ENCODE assay signal across 9 cellular contexts in genomic region chr1:33342041-33342723, GRCh38. TPM values are rescaled to one million over a fixed set of nuclear protein-coding genes. Genes with fewer than 3 reads are reported as not detected.
A peak's percentile ranks its signal among the peaks of the same experiment; 100 is the strongest.
DNase-seq lines count a peak whose midpoint lies in the region; ATAC-seq and TF ChIP-seq lines count a peak whose summit lies in the region.
"Had no signal": no experiment of that assay in that cellular context is flagged by ENCODE, and none has a peak within 500 bp of the region (broad histone marks: within the 10 kb centered on the region; RNA-seq: fewer than 3 reads in every experiment).

No MANE protein-coding gene starts in this region.

- WGBS in esophagus squamous epithelium, 2 donors, result 19 to 20% methylated on average over 4 to 7 of the region's 7 CpGs

- no peaks in the 10 kb centered on the region for H3K27me3 Mint-ChIP-seq in activated T-helper 17 cell treated with anti-CD3 and anti-CD28 coated beads, Interleukin-2, amount 50 U/mL, for 72 hours
- H3K27me3 Mint-ChIP-seq: activated naive CD4-positive, alpha-beta T cell treated with anti-CD3 and anti-CD28 coated beads, Interleukin-2, amount 50 U/mL, for 24 hours had no signal

- H3K9me3 Mint-ChIP-seq in activated T-helper 17 cell treated with anti-CD3 and anti-CD28 coated beads, Interleukin-2, amount 50 U/mL, for 72 hours, result no peaks in the 10 kb centered on the region
- H3K9me3 Mint-ChIP-seq: activated naive CD4-positive, alpha-beta T cell treated with anti-CD3 and anti-CD28 coated beads, Interleukin-2, amount 50 U/mL, for 24 hours had no signal

- H3K27ac ChIP-seq in Peyer's patch (peak overlapping the region; percentile 50 to 100 (median 74)), esophagus squamous epithelium (peak overlapping the region; percentile 78 to 99 (median 92))

- H3K4me3 ChIP-seq in Peyer's patch (peak overlapping the region in 2 of 4 donors; percentile 4 to 19), esophagus squamous epithelium (peak overlapping the region in 2 of 4 donors; percentile 29 to 56)

- TF ChIP-seq POLR2A in Peyer's patch (IDR thresholded peaks at IDR 0.05) (no peak), esophagus squamous epithelium (IDR thresholded peaks at IDR 0.05) (peak in 1 of 4 donors; percentile 0), erythroblast (IDR thresholded peaks at IDR 0.05; ENCODE audit: low read length) (no peak)

- H3K36me3 Mint-ChIP-seq in activated T-helper 17 cell treated with anti-CD3 and anti-CD28 coated beads, Interleukin-2, amount 50 U/mL, for 72 hours (ENCODE audit: low read depth), result peaks cover 57% of the 10 kb centered on the region

- intact Hi-C loops in esophagus squamous epithelium (cut with DNase I), result no loop called here

- H3K4me1 ChIP-seq in Peyer's patch (peaks cover 0 to 92% (median 13%) of the 10 kb centered on the region in 4 donors), esophagus squamous epithelium (peaks cover 79 to 100% (median 80%) of the 10 kb centered on the region in 3 donors)

- DNase-seq in SIG-M5 treated with dmso at 0.1 percent for 504 hours (lab: John Stamatoyannopoulos, UW; ENCODE audit: unreplicated experiment) (peak; percentile 2), SIG-M5 (lab: John Stamatoyannopoulos, UW) (no peak), Peyer's patch (peak in 2 of 3 donors; percentile 67 to 83), esophagus squamous epithelium (lab: John Stamatoyannopoulos, UW) (no peak), myocyte (ENCODE audit: low read depth) (peak; percentile 93), erythroblast (lab: John Stamatoyannopoulos, UW) (no peak)

- TF ChIP-seq CTCF in Peyer's patch (IDR thresholded peaks at IDR 0.05) (no peak), esophagus squamous epithelium (IDR thresholded peaks at IDR 0.05) (no peak)

- H3K27ac Mint-ChIP-seq in activated T-helper 17 cell treated with anti-CD3 and anti-CD28 coated beads, Interleukin-2, amount 50 U/mL, for 72 hours, result no peak overlapping the region
- H3K27ac Mint-ChIP-seq: activated naive CD4-positive, alpha-beta T cell treated with anti-CD3 and anti-CD28 coated beads, Interleukin-2, amount 50 U/mL, for 24 hours had no signal

- H3K9me3 ChIP-seq in Peyer's patch, result no peaks in the 10 kb centered on the region
- H3K9me3 ChIP-seq in esophagus squamous epithelium, result no peaks in the 10 kb centered on the region

- peaks cover 23% of the 10 kb centered on the region for H3K4me1 Mint-ChIP-seq in activated T-helper 17 cell treated with anti-CD3 and anti-CD28 coated beads, Interleukin-2, amount 50 U/mL, for 72 hours

- H3K36me3 ChIP-seq in Peyer's patch, result no peaks in the 10 kb centered on the region
- H3K36me3 ChIP-seq in esophagus squamous epithelium, result peaks cover 0 to 31% (median 0%) of the 10 kb centered on the region in 3 donors

- ATAC-seq in activated T-helper 17 cell treated with anti-CD3 and anti-CD28 coated beads, Interleukin-2, amount 50 U/mL, for 72 hours (replicated peaks), result no peak
- no peak for ATAC-seq in HG02623 (IDR thresholded peaks at IDR 0.05; ENCODE audit: unreplicated experiment)

- H3K27me3 ChIP-seq in Peyer's patch, result no peaks in the 10 kb centered on the region
- H3K27me3 ChIP-seq in esophagus squamous epithelium, result no peaks in the 10 kb centered on the region

- no peak overlapping the region for H3K4me3 Mint-ChIP-seq in activated T-helper 17 cell treated with anti-CD3 and anti-CD28 coated beads, Interleukin-2, amount 50 U/mL, for 72 hours
- H3K4me3 Mint-ChIP-seq: activated naive CD4-positive, alpha-beta T cell treated with anti-CD3 and anti-CD28 coated beads, Interleukin-2, amount 50 U/mL, for 24 hours had no signal

RNA-seq across cellular contexts. Expression of gene A3GALT2, which starts 21.3 kb away (rescaled TPM):
- total RNA-seq in Peyer's patch, result not detected
- not detected for total RNA-seq in esophagus squamous epithelium
- total RNA-seq in myocyte, result 0.32 TPM in 1 of 2 replicates, not detected in the other
- not detected for polyA plus RNA-seq in myocyte (2012)
- not detected for total RNA-seq in activated T-helper 17 cell treated with anti-CD3 and anti-CD28 coated beads, Interleukin-2, amount 50 U/mL, for 72 hours

Comparison
In these comparisons a context has a peak if more than half of its experiments do, and no peak if none do; other contexts are left out.
1. DNase-seq: peak in SIG-M5 treated with dmso at 0.1 percent for 504 hours (single experiment), Peyer's patch (2 of 3) and myocyte (single experiment); none in SIG-M5 (single experiment), esophagus squamous epithelium (single experiment) and erythroblast (0 of 2).